In the genomic region with DNA sequence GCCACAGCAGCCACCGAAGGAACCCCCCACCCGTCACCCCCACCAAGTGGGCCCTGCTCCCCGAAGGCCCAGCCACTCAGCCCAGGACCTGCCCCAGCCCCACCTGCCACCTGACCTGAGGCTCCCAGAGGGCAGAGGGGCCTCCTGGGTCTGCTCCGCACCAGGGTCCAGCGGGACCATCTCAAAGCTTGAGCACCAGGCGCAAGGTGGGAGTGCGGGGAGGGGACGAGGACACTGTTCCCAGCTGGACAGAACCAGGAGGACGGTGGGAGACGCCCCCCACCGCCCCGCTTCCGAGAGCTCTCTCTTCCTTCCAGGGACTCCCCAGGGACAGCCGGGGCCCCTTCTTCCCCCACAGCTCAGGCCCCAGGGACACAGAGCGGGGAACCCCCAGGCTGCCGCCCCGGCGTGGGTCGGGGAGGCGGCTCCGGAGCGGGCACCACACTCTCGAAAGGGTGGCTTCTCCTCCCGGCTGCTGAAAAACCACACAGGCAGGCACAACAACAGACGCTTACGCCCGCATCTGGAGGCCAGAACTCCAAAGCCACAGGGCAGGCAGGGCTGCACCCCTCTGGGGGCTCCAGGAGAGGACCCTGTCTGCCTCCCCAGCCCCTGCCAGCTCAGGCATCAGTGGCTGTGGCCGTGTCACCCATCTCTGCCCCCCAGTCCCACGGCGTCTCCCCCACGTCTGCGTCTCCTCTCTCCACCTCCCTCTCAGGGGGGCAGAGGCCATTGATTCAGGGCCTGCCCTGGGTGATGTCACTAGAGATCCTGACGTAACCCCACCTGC, we compare ENCODE assay signal across 12 cellular contexts. TPM values are rescaled to one million over a fixed set of nuclear protein-coding genes. Genes with fewer than 3 reads are reported as not detected.
DNase-seq lines count a peak whose midpoint lies in the region; ATAC-seq and TF ChIP-seq lines count a peak whose summit lies in the region.
"Had no signal": no experiment of that assay in that cellular context is flagged by ENCODE, and none has a peak within 500 bp of the region (broad histone marks: within the 10 kb centered on the region; RNA-seq: fewer than 3 reads in every experiment).

No MANE protein-coding gene starts in this region.

- H3K27ac Mint-ChIP-seq in activated CD8-positive, alpha-beta memory T cell treated with anti-CD3 and anti-CD28 coated beads, Interleukin-2, amount 10 ng/mL, durations not matched to agents 7 days and 5 days: no peak overlapping the region
- peak overlapping the region; percentile 75 for H3K27ac Mint-ChIP-seq in T-helper 17 cell

- H3K4me3 ChIP-seq in effector memory CD4-positive, alpha-beta T cell (ENCODE audit: insufficient read depth, low read depth, low read length, poor library complexity, severe bottlenecking): peak overlapping the region; percentile 29
- no peak overlapping the region for H3K4me3 ChIP-seq in psoas muscle
- H3K4me3 ChIP-seq: gastroesophageal sphincter had no signal

- no peaks in the 10 kb centered on the region for H3K27me3 ChIP-seq in effector memory CD4-positive, alpha-beta T cell (replicated peaks; ENCODE audit: control insufficient read depth, insufficient read depth, low read length, poor library complexity, severe bottlenecking)
- H3K27me3 ChIP-seq in psoas muscle (ENCODE audit: insufficient read depth in 3 of 3, low read length in 2 of 3): peaks cover 0 to 86% (median 16%) of the 10 kb centered on the region in 3 donors

- no peaks in the 10 kb centered on the region for H3K36me3 ChIP-seq in effector memory CD4-positive, alpha-beta T cell (ENCODE audit: control insufficient read depth, insufficient read depth, low read length)
- no peaks in the 10 kb centered on the region for H3K36me3 ChIP-seq in psoas muscle (ENCODE audit: insufficient read depth in 1 of 2, low read depth in 1 of 2)
- H3K36me3 ChIP-seq: gastroesophageal sphincter had no signal

- peak overlapping the region; percentile 1 for H3K27ac ChIP-seq in effector memory CD4-positive, alpha-beta T cell (ENCODE audit: insufficient read depth, low read length, poor library complexity, severe bottlenecking)
- H3K27ac ChIP-seq in psoas muscle: no peak overlapping the region
- H3K27ac ChIP-seq: gastroesophageal sphincter had no signal

- H3K36me3 Mint-ChIP-seq in activated CD8-positive, alpha-beta memory T cell treated with anti-CD3 and anti-CD28 coated beads, Interleukin-2, amount 10 ng/mL, durations not matched to agents 7 days and 5 days: no peaks in the 10 kb centered on the region
- H3K36me3 Mint-ChIP-seq in T-helper 17 cell (ENCODE audit: low read depth): no peaks in the 10 kb centered on the region

- H3K9me3 Mint-ChIP-seq in activated CD8-positive, alpha-beta memory T cell treated with anti-CD3 and anti-CD28 coated beads, Interleukin-2, amount 10 ng/mL, durations not matched to agents 7 days and 5 days (ENCODE audit: low read depth): no peaks in the 10 kb centered on the region

- no peak for TF ChIP-seq CTCF in psoas muscle (IDR thresholded peaks at IDR 0.05)

- peaks cover 44% of the 10 kb centered on the region for H3K4me1 ChIP-seq in effector memory CD4-positive, alpha-beta T cell (ENCODE audit: control insufficient read depth, insufficient read depth, low read length, poor library complexity, severe bottlenecking)
- H3K4me1 ChIP-seq in psoas muscle: no peaks in the 10 kb centered on the region

- no peaks in the 10 kb centered on the region for H3K9me3 ChIP-seq in T-helper 17 cell (ENCODE audit: control insufficient read depth, low read length, poor library complexity, severe bottlenecking)
- no peaks in the 10 kb centered on the region for H3K9me3 ChIP-seq in effector memory CD4-positive, alpha-beta T cell (ENCODE audit: control insufficient read depth, low read length)
- H3K9me3 ChIP-seq in psoas muscle: no peaks in the 10 kb centered on the region
- H3K9me3 ChIP-seq: gastroesophageal sphincter had no signal

- no peak overlapping the region for H3K4me3 Mint-ChIP-seq in activated CD8-positive, alpha-beta memory T cell treated with anti-CD3 and anti-CD28 coated beads, Interleukin-2, amount 10 ng/mL, durations not matched to agents 7 days and 5 days
- H3K4me3 Mint-ChIP-seq in T-helper 17 cell: peak overlapping the region; percentile 74

- CTCF ChIA-PET in activated CD8-positive, alpha-beta memory T cell treated with anti-CD3 and anti-CD28 coated beads, Interleukin-2, amount 10 ng/mL, durations not matched to agents 7 days and 5 days (lab: Charles Lee): interaction anchor here (0.8 to 1.4 kb wide), 2 partner anchors 18 to 49 kb away, joined by 3 to 4 read pairs; no protein-coding TSS in a partner anchor

- ATAC-seq in activated CD8-positive, alpha-beta memory T cell treated with anti-CD3 and anti-CD28 coated beads, Interleukin-2, amount 10 ng/mL, durations not matched to agents 7 days and 5 days: no peak
- peak; percentile 77 for ATAC-seq in T-helper 17 cell
- no peak for ATAC-seq in psoas muscle
- ATAC-seq: gastroesophageal sphincter had no signal

- 72 to 80% (median 77%) methylated on average over 28 to 33 of the region's 33 CpGs for WGBS in psoas muscle, 3 donors

- intact Hi-C loops in psoas muscle (cut with DNase I): no loop called here

- peak; percentile 71 for DNase-seq in activated CD8-positive, alpha-beta memory T cell treated with anti-CD3 and anti-CD28 coated beads for 24 hours
- DNase-seq in activated CD8-positive, alpha-beta memory T cell treated with anti-CD3 and anti-CD28 coated beads, Interleukin-2, amount 10 ng/mL, durations not matched to agents 7 days and 5 days: no peak
- DNase-seq in T-helper 17 cell: peak in 1 of 3 donors; percentile 56
- peak in 1 of 3 donors; percentile 19 for DNase-seq in effector memory CD4-positive, alpha-beta T cell
- DNase-seq in psoas muscle: peak; percentile 10 to 37
- DNase-seq in 8988T: no peak
- no peak for DNase-seq in CD1c-positive myeloid dendritic cell (ENCODE audit: extremely low spot score)
- DNase-seq in SHP77 treated with DMSO at 0.1 percent for 48 hours (lab: John Stamatoyannopoulos, UW): no peak
- DNase-seq: NCI-H524 had no signal

- H3K4me1 Mint-ChIP-seq in activated CD8-positive, alpha-beta memory T cell treated with anti-CD3 and anti-CD28 coated beads, Interleukin-2, amount 10 ng/mL, durations not matched to agents 7 days and 5 days: peaks cover 24% of the 10 kb centered on the region
- peaks cover 18% of the 10 kb centered on the region for H3K4me1 Mint-ChIP-seq in T-helper 17 cell

- H3K27me3 Mint-ChIP-seq in activated CD8-positive, alpha-beta memory T cell treated with anti-CD3 and anti-CD28 coated beads, Interleukin-2, amount 10 ng/mL, durations not matched to agents 7 days and 5 days: peaks cover 26% of the 10 kb centered on the region
- H3K27me3 Mint-ChIP-seq in T-helper 17 cell: peaks cover under 1% of the 10 kb centered on the region

RNA-seq across cellular contexts. Expression of a gene that starts 1.9 kb away (rescaled TPM):
- not detected for total RNA-seq in activated CD8-positive, alpha-beta memory T cell treated with anti-CD3 and anti-CD28 coated beads, Interleukin-2, amount 10 ng/mL, durations not matched to agents 7 days and 5 days
- total RNA-seq in T-helper 17 cell: 1 to 10 TPM in 1 of 2 donors, under 1 TPM in 1; 0.86 to 2.5 TPM
- under 1 TPM in 1 of 4 donors, not detected in 3; 0.27 TPM for total RNA-seq in psoas muscle
- polyA plus RNA-seq in psoas muscle: under 1 TPM; 0.03 to 0.10 (median 0.10) TPM
- total RNA-seq: A673, lung microvascular endothelial cell had no signal

RNA-seq across cellular contexts. Expression of a gene that starts 34.6 kb away (rescaled TPM):
- total RNA-seq in activated CD8-positive, alpha-beta memory T cell treated with anti-CD3 and anti-CD28 coated beads, Interleukin-2, amount 10 ng/mL, durations not matched to agents 7 days and 5 days: 100 to 1,000 TPM in 1 of 2 experiments, 10 to 100 TPM in 1; 28.1 to 156 TPM
- total RNA-seq in T-helper 17 cell (10 to 100 TPM; 47.9 to 80.4 TPM), psoas muscle (under 1 TPM in 1 of 4 donors, not detected in 3; 0.27 TPM)
- under 1 TPM; 0.04 to 0.76 (median 0.13) TPM for polyA plus RNA-seq in psoas muscle

RNA-seq across cellular contexts. Expression of a gene that starts 42.2 kb away (rescaled TPM):
- total RNA-seq in activated CD8-positive, alpha-beta memory T cell treated with anti-CD3 and anti-CD28 coated beads, Interleukin-2, amount 10 ng/mL, durations not matched to agents 7 days and 5 days: 10 to 100 TPM in 1 of 2 experiments, 1 to 10 TPM in 1; 8.1 to 72.4 TPM
- total RNA-seq in T-helper 17 cell (100 to 1,000 TPM in 1 of 2 donors, 10 to 100 TPM in 1; 94.7 to 127 TPM), psoas muscle (1 to 10 TPM; 1.4 to 4.6 (median 3.7) TPM)
- polyA plus RNA-seq in psoas muscle: 1 to 10 TPM; 1.7 to 3.8 (median 2.6) TPM

RNA-seq across cellular contexts. Expression of a gene that starts 55.9 kb away (rescaled TPM):
- 10 to 100 TPM; 22.9 to 23.6 TPM for total RNA-seq in activated CD8-positive, alpha-beta memory T cell treated with anti-CD3 and anti-CD28 coated beads, Interleukin-2, amount 10 ng/mL, durations not matched to agents 7 days and 5 days
- total RNA-seq in T-helper 17 cell: 10 to 100 TPM; 13.4 to 17.1 TPM
- 1 to 10 TPM; 1.5 to 3.5 (median 2.6) TPM for total RNA-seq in psoas muscle
- polyA plus RNA-seq in psoas muscle: 1 to 10 TPM; 4.1 to 6.7 (median 4.3) TPM

Comparison
In these comparisons a context has a peak if more than half of its experiments do, and no peak if none do; other contexts are left out.
1. DNase-seq: peak in activated CD8-positive, alpha-beta memory T cell treated with anti-CD3 and anti-CD28 coated beads for 24 hours (single experiment) and psoas muscle (2 of 2); none in activated CD8-positive, alpha-beta memory T cell treated with anti-CD3 and anti-CD28 coated beads, Interleukin-2, amount 10 ng/mL, durations not matched to agents 7 days and 5 days (single experiment), 8988T (single experiment), CD1c-positive myeloid dendritic cell (single experiment) and SHP77 treated with DMSO at 0.1 percent for 48 hours (single experiment).
2. RNA of a gene that starts 34.6 kb away (total RNA-seq): 28.1 to 156 TPM in activated CD8-positive, alpha-beta memory T cell treated with anti-CD3 and anti-CD28 coated beads, Interleukin-2, amount 10 ng/mL, durations not matched to agents 7 days and 5 days and 47.9 to 80.4 TPM in T-helper 17 cell; 0.27 TPM in psoas muscle; every median in the first group is over 10 times any median in the second.